1 cellular context compared by ENCODE assay signal in the genomic region with DNA sequence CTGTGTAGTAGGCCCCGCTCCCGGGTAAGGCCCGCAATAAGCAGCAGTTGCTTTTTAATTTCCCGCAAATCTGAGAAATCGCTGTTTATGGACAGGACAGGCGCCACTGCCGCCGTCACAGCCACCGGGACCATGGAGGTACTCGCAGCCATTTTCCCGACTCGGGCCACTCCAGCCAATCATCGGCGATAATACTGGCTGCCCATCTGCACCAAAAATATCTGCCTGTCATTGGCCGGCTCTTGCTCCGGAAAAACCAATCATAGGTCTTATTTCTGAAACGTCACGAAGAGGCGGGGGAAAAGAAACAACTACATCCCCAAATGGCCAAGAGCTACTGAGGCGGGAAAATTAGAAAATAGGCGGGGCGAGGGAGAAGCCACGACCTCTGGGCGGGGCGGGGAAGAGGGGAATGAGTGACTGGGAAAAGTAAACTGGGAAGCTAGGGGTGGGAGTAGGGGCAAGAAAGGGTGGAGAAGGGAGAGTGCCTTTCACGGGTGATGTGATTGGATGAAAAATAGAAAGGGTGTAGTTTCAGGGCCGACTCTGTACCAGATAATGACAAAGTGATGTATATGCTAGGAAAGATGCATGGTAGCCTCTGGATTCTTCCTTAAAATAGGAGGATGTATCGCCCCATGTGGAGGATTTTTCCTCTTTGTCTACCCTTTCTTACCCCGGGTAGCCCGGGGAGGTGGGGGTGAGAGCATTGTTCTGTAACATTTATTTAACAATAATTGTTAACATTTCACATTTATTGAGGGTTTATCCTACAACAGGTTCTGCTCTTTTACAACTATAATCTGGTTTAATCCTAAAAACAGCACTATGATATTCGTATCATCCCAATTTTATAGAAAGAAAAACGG.
A peak's percentile ranks its signal among the peaks of the same experiment; 100 is the strongest.
TF ChIP-seq lines count a peak whose summit lies in the region.

A gene with protein sequence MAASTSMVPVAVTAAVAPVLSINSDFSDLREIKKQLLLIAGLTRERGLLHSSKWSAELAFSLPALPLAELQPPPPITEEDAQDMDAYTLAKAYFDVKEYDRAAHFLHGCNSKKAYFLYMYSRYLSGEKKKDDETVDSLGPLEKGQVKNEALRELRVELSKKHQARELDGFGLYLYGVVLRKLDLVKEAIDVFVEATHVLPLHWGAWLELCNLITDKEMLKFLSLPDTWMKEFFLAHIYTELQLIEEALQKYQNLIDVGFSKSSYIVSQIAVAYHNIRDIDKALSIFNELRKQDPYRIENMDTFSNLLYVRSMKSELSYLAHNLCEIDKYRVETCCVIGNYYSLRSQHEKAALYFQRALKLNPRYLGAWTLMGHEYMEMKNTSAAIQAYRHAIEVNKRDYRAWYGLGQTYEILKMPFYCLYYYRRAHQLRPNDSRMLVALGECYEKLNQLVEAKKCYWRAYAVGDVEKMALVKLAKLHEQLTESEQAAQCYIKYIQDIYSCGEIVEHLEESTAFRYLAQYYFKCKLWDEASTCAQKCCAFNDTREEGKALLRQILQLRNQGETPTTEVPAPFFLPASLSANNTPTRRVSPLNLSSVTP (minus strand): TSS at position 163 of the 869 bp plus-strand sequence. CDS start 11 bp downstream, at position 152.

TF ChIP-seq in HepG2, 621 proteins besides CTCF, POLR2A, EP300 and RAD21 (continued from another document and continues in another):
- TF ChIP-seq POLR2AphosphoS5 (IDR thresholded peaks at IDR 0.05; ENCODE audit: low read depth, low read length): peak; percentile 72
- TF ChIP-seq, protein P1, sequence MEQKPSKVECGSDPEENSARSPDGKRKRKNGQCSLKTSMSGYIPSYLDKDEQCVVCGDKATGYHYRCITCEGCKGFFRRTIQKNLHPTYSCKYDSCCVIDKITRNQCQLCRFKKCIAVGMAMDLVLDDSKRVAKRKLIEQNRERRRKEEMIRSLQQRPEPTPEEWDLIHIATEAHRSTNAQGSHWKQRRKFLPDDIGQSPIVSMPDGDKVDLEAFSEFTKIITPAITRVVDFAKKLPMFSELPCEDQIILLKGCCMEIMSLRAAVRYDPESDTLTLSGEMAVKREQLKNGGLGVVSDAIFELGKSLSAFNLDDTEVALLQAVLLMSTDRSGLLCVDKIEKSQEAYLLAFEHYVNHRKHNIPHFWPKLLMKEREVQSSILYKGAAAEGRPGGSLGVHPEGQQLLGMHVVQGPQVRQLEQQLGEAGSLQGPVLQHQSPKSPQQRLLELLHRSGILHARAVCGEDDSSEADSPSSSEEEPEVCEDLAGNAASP (CRISPR knock-in tag; IDR thresholded peaks at IDR 0.05; ENCODE audit: borderline replicate concordance): no peak
- no peak for TF ChIP-seq SNRNP70 (IDR thresholded peaks at IDR 0.05; ENCODE audit: low read depth, low read length)
- TF ChIP-seq HMGA1 (CRISPR knock-in tag; conservative IDR thresholded peaks at IDR 0.05): no peak
- no peak for TF ChIP-seq HNF4A (CRISPR knock-in tag; IDR thresholded peaks at IDR 0.05)
- no peak for TF ChIP-seq PTBP1 (IDR thresholded peaks at IDR 0.05; ENCODE audit: low read depth, low read length, poor library complexity, severe bottlenecking)
- TF ChIP-seq KDM1A (CRISPR knock-in tag; IDR thresholded peaks at IDR 0.05): no peak
- TF ChIP-seq, protein P2, sequence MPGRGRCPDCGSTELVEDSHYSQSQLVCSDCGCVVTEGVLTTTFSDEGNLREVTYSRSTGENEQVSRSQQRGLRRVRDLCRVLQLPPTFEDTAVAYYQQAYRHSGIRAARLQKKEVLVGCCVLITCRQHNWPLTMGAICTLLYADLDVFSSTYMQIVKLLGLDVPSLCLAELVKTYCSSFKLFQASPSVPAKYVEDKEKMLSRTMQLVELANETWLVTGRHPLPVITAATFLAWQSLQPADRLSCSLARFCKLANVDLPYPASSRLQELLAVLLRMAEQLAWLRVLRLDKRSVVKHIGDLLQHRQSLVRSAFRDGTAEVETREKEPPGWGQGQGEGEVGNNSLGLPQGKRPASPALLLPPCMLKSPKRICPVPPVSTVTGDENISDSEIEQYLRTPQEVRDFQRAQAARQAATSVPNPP (CRISPR knock-in tag; IDR thresholded peaks at IDR 0.05): no peak
- TF ChIP-seq CEBPG (CRISPR knock-in tag; IDR thresholded peaks at IDR 0.05): no peak
- no peak for TF ChIP-seq ZFP36 (IDR thresholded peaks at IDR 0.05; ENCODE audit: borderline replicate concordance, low read depth, low read length, partially characterized antibody)
- TF ChIP-seq, protein P3, sequence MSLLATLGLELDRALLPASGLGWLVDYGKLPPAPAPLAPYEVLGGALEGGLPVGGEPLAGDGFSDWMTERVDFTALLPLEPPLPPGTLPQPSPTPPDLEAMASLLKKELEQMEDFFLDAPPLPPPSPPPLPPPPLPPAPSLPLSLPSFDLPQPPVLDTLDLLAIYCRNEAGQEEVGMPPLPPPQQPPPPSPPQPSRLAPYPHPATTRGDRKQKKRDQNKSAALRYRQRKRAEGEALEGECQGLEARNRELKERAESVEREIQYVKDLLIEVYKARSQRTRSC (CRISPR knock-in tag; IDR thresholded peaks at IDR 0.05; ENCODE audit: low read depth): no peak
- TF ChIP-seq ZNF253 (CRISPR knock-in tag; IDR thresholded peaks at IDR 0.05; ENCODE audit: borderline replicate concordance): no peak
- TF ChIP-seq PPARG (CRISPR knock-in tag; conservative IDR thresholded peaks at IDR 0.05): 0 out of 2 replicates have a peak, but pooled peaks have one; percentile 9
- no peak for TF ChIP-seq ZNF546 (CRISPR knock-in tag; conservative IDR thresholded peaks at IDR 0.05)
- TF ChIP-seq NR3C1 (CRISPR knock-in tag; IDR thresholded peaks at IDR 0.05): no peak
- TF ChIP-seq KLF13 (CRISPR knock-in tag; IDR thresholded peaks at IDR 0.05): no peak
- no peak for TF ChIP-seq TOPORS (CRISPR knock-in tag; IDR thresholded peaks at IDR 0.05)
- no peak for TF ChIP-seq ZSCAN20 (CRISPR knock-in tag; IDR thresholded peaks at IDR 0.05; ENCODE audit: borderline replicate concordance)
- no peak for TF ChIP-seq HNRNPH1 (optimal IDR thresholded peaks at IDR 0.05; ENCODE audit: low read depth, low read length)
- peak; percentile 62; the same call in 1 of the 2 replicates for TF ChIP-seq ZNF225 (CRISPR knock-in tag; IDR thresholded peaks at IDR 0.05)
- no peak for TF ChIP-seq ATAD3A (CRISPR knock-in tag; IDR thresholded peaks at IDR 0.05)
- TF ChIP-seq, protein P4, sequence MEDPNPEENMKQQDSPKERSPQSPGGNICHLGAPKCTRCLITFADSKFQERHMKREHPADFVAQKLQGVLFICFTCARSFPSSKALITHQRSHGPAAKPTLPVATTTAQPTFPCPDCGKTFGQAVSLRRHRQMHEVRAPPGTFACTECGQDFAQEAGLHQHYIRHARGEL (CRISPR knock-in tag; IDR thresholded peaks at IDR 0.05): no peak
- TF ChIP-seq HOXD1 (CRISPR knock-in tag; IDR thresholded peaks at IDR 0.05): no peak
- peak; percentile 49; the same call in 1 of the 2 replicates for TF ChIP-seq RFXAP (CRISPR knock-in tag; IDR thresholded peaks at IDR 0.05; ENCODE audit: borderline replicate concordance)
- TF ChIP-seq SRSF1 (optimal IDR thresholded peaks at IDR 0.05; ENCODE audit: low read depth, low read length): peak; percentile 34
- TF ChIP-seq, protein P5, sequence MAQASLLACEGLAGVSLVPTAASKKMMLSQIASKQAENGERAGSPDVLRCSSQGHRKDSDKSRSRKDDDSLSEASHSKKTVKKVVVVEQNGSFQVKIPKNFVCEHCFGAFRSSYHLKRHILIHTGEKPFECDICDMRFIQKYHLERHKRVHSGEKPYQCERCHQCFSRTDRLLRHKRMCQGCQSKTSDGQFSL (CRISPR knock-in tag; IDR thresholded peaks at IDR 0.05): no peak
- TF ChIP-seq, protein P6, sequence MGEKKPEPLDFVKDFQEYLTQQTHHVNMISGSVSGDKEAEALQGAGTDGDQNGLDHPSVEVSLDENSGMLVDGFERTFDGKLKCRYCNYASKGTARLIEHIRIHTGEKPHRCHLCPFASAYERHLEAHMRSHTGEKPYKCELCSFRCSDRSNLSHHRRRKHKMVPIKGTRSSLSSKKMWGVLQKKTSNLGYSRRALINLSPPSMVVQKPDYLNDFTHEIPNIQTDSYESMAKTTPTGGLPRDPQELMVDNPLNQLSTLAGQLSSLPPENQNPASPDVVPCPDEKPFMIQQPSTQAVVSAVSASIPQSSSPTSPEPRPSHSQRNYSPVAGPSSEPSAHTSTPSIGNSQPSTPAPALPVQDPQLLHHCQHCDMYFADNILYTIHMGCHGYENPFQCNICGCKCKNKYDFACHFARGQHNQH (CRISPR knock-in tag; IDR thresholded peaks at IDR 0.05): no peak; the same call in none of the 2 replicates
- TF ChIP-seq, protein P7, sequence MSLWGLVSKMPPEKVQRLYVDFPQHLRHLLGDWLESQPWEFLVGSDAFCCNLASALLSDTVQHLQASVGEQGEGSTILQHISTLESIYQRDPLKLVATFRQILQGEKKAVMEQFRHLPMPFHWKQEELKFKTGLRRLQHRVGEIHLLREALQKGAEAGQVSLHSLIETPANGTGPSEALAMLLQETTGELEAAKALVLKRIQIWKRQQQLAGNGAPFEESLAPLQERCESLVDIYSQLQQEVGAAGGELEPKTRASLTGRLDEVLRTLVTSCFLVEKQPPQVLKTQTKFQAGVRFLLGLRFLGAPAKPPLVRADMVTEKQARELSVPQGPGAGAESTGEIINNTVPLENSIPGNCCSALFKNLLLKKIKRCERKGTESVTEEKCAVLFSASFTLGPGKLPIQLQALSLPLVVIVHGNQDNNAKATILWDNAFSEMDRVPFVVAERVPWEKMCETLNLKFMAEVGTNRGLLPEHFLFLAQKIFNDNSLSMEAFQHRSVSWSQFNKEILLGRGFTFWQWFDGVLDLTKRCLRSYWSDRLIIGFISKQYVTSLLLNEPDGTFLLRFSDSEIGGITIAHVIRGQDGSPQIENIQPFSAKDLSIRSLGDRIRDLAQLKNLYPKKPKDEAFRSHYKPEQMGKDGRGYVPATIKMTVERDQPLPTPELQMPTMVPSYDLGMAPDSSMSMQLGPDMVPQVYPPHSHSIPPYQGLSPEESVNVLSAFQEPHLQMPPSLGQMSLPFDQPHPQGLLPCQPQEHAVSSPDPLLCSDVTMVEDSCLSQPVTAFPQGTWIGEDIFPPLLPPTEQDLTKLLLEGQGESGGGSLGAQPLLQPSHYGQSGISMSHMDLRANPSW (CRISPR knock-in tag; IDR thresholded peaks at IDR 0.05; ENCODE audit: borderline replicate concordance): no peak
- TF ChIP-seq, protein P8, sequence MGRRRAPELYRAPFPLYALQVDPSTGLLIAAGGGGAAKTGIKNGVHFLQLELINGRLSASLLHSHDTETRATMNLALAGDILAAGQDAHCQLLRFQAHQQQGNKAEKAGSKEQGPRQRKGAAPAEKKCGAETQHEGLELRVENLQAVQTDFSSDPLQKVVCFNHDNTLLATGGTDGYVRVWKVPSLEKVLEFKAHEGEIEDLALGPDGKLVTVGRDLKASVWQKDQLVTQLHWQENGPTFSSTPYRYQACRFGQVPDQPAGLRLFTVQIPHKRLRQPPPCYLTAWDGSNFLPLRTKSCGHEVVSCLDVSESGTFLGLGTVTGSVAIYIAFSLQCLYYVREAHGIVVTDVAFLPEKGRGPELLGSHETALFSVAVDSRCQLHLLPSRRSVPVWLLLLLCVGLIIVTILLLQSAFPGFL (CRISPR knock-in tag; IDR thresholded peaks at IDR 0.05): no peak
- TF ChIP-seq, protein P9, sequence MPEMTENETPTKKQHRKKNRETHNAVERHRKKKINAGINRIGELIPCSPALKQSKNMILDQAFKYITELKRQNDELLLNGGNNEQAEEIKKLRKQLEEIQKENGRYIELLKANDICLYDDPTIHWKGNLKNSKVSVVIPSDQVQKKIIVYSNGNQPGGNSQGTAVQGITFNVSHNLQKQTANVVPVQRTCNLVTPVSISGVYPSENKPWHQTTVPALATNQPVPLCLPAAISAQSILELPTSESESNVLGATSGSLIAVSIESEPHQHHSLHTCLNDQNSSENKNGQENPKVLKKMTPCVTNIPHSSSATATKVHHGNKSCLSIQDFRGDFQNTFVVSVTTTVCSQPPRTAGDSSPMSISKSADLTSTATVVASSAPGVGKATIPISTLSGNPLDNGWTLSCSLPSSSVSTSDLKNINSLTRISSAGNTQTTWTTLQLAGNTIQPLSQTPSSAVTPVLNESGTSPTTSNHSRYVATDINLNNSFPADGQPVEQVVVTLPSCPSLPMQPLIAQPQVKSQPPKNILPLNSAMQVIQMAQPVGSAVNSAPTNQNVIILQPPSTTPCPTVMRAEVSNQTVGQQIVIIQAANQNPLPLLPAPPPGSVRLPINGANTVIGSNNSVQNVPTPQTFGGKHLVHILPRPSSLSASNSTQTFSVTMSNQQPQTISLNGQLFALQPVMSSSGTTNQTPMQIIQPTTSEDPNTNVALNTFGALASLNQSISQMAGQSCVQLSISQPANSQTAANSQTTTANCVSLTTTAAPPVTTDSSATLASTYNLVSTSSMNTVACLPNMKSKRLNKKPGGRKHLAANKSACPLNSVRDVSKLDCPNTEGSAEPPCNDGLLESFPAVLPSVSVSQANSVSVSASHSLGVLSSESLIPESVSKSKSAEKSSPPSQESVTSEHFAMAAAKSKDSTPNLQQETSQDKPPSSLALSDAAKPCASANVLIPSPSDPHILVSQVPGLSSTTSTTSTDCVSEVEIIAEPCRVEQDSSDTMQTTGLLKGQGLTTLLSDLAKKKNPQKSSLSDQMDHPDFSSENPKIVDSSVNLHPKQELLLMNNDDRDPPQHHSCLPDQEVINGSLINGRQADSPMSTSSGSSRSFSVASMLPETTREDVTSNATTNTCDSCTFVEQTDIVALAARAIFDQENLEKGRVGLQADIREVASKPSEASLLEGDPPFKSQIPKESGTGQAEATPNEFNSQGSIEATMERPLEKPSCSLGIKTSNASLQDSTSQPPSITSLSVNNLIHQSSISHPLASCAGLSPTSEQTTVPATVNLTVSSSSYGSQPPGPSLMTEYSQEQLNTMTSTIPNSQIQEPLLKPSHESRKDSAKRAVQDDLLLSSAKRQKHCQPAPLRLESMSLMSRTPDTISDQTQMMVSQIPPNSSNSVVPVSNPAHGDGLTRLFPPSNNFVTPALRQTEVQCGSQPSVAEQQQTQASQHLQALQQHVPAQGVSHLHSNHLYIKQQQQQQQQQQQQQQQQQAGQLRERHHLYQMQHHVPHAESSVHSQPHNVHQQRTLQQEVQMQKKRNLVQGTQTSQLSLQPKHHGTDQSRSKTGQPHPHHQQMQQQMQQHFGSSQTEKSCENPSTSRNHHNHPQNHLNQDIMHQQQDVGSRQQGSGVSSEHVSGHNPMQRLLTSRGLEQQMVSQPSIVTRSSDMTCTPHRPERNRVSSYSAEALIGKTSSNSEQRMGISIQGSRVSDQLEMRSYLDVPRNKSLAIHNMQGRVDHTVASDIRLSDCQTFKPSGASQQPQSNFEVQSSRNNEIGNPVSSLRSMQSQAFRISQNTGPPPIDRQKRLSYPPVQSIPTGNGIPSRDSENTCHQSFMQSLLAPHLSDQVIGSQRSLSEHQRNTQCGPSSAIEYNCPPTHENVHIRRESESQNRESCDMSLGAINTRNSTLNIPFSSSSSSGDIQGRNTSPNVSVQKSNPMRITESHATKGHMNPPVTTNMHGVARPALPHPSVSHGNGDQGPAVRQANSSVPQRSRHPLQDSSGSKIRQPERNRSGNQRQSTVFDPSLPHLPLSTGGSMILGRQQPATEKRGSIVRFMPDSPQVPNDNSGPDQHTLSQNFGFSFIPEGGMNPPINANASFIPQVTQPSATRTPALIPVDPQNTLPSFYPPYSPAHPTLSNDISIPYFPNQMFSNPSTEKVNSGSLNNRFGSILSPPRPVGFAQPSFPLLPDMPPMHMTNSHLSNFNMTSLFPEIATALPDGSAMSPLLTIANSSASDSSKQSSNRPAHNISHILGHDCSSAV (CRISPR knock-in tag; IDR thresholded peaks at IDR 0.05; ENCODE audit: borderline replicate concordance): no peak
- no peak for TF ChIP-seq ZNF660 (CRISPR knock-in tag; IDR thresholded peaks at IDR 0.05; ENCODE audit: borderline replicate concordance, low read depth)
- TF ChIP-seq SMC3 (IDR thresholded peaks at IDR 0.05; ENCODE audit: low read length): no peak
- no peak for TF ChIP-seq ZNF329 (CRISPR knock-in tag; IDR thresholded peaks at IDR 0.05; ENCODE audit: low read depth)
